ENCODE assay signal across 1 cellular context in the genomic region with DNA sequence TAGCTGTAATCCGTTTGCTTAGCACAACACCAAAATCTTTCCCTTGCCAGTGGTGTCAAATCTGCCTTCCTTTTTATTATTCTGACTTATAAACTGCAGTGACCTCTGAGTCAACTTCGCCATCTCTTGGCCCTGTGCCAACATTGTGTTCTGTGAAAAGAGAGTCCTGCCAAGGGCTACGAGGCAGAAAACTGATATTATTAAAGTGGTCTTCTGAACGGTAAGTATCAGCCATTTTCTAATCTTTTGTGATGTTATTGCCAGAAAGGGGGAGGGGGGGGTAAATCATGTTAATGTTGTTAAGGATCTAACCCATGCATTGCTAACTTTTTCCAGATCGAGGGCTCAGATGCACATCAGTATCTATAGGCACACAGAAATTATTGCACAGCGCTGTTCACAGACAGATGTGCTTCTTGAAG.
TF ChIP-seq lines count a peak whose summit lies in the region.

No MANE protein-coding gene starts in this region.

TF ChIP-seq in K562, 482 proteins besides CTCF, POLR2A, EP300 and RAD21 (continued from another document):
- no peak for TF ChIP-seq ZBTB26 (CRISPR knock-in tag; IDR thresholded peaks at IDR 0.05)
- no peak for TF ChIP-seq MAFK (IDR thresholded peaks at IDR 0.05; ENCODE audit: low read length)
- TF ChIP-seq ZBTB8A (IDR thresholded peaks at IDR 0.05; ENCODE audit: partially characterized antibody), result no peak
- no peak for TF ChIP-seq ZNF436 (CRISPR knock-in tag; IDR thresholded peaks at IDR 0.05)
- no peak for TF ChIP-seq EWSR1 (IDR thresholded peaks at IDR 0.05; ENCODE audit: borderline replicate concordance, low read depth, partially characterized antibody)
- no peak for TF ChIP-seq HMG20A (CRISPR knock-in tag; conservative IDR thresholded peaks at IDR 0.05)
- no peak for TF ChIP-seq KLF13 (tag; IDR thresholded peaks at IDR 0.05; ENCODE audit: borderline replicate concordance, low read depth)
- TF ChIP-seq, protein P1, sequence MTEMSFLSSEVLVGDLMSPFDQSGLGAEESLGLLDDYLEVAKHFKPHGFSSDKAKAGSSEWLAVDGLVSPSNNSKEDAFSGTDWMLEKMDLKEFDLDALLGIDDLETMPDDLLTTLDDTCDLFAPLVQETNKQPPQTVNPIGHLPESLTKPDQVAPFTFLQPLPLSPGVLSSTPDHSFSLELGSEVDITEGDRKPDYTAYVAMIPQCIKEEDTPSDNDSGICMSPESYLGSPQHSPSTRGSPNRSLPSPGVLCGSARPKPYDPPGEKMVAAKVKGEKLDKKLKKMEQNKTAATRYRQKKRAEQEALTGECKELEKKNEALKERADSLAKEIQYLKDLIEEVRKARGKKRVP (CRISPR knock-in tag; IDR thresholded peaks at IDR 0.05), result no peak
- TF ChIP-seq HDAC1 (IDR thresholded peaks at IDR 0.05), result no peak
- TF ChIP-seq, protein P2, sequence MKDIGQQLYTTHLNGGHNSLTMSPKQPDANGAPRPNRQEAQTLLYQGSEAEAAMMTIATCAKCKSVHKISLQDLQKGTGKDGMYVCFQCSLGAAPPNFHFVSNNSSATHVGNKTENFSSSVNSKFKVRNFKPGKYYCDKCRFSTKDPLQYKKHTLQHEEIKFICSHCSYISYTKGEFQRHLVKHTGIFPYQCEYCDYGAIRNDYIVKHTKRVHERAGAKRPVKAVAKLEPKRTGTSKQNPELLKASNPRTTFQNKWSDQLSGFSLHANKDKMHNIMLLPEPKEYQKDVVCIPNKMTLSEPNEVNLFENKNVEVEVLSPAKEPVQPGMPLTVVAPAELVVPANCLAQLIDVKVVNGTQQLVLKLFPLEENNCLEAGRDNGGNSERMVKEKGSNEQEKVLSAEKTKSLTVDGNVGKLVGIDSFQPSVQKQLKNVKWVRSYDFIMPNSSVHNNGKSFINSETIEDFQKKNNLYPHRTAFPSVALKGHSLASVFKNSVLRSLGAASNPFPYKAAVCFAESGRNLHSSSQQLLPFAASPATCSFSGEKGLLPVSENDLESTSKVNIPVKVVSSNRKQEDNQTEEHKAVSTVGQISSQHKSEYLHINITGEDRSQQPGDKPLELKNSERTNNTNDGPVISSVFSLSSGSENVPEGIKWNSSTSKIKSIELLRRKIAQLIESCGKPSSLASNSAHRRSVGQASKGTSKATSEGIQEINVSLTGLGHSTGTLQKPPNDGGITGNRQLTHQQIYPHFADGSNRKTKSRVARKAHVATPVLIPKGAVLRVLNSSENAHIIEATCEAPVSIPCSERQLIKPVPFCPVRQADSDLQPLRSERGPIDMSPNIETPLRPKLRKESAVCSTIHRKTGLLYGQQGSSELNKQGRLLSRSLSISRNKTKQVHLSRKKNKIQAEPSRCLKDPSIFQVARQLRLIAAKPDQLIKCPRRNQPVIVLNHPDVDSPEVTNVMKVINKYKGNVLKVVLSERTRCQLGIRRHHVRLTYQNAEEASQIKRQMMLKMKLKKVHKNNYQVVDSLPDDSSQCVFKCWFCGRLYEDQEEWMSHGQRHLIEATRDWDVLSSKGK (CRISPR knock-in tag; IDR thresholded peaks at IDR 0.05), result no peak
- no peak for TF ChIP-seq ESRRB (CRISPR knock-in tag; IDR thresholded peaks at IDR 0.05; ENCODE audit: borderline replicate concordance)
- no peak for TF ChIP-seq SP2 (IDR thresholded peaks at IDR 0.05; ENCODE audit: extremely low read depth, low read depth, low read length, poor library complexity, severe bottlenecking)
